ENCODE assay signal across 20 cellular contexts in the genomic region with DNA sequence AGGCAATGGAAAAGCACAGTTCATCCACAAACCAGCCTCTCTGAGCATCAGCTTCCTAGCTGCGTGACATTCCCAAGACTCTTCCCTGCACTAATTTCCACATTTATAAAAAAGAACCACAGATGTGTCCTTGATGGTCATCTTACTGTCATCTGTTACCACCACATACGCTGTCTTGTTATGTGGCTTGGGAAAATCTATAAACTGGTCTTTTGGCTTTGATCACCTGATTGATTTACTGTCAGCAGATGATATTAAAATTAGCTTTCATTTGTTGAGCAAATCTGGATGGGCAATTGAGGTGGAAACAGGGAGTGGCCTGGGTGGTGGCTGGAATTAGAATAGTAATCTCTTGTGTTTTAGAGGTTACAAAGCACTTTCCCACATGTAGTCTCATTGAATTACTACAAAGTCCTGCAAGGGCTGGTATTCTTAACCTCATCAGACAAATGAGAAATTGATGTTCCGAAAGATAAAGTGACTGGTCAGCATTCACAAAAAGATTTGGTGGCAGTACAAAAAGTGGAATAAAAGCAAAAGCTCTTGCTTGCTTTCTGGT.
DNase-seq lines count a peak whose midpoint lies in the region; ATAC-seq and TF ChIP-seq lines count a peak whose summit lies in the region.
"Had no signal": no experiment of that assay in that cellular context is flagged by ENCODE, and none has a peak within 500 bp of the region (broad histone marks: within the 10 kb centered on the region; RNA-seq: fewer than 3 reads in every experiment).

No MANE protein-coding gene starts in this region.

- peaks cover 2% of the 10 kb centered on the region for H3K36me3 Mint-ChIP-seq in activated naive CD8-positive, alpha-beta T cell
- H3K36me3 Mint-ChIP-seq in activated naive CD8-positive, alpha-beta T cell treated with anti-CD3 and anti-CD28 coated beads, Interleukin-2, amount 50 U/mL, for 24 hours (ENCODE audit: low read depth): no peaks in the 10 kb centered on the region
- peaks cover 8% of the 10 kb centered on the region for H3K36me3 Mint-ChIP-seq in effector memory CD8-positive, alpha-beta T cell (ENCODE audit: insufficient read depth)
- H3K36me3 Mint-ChIP-seq: stimulated activated memory B cell treated with anti-CD40 and anti-IgM and Interleukin-4, amounts not matched to agents 10 μg/mL and 1 μg/mL and 100 μg/mL, for 72 hours had no signal

- no peaks in the 10 kb centered on the region for H3K9me3 Mint-ChIP-seq in activated naive CD8-positive, alpha-beta T cell (ENCODE audit: low read depth)
- H3K9me3 Mint-ChIP-seq in activated naive CD8-positive, alpha-beta T cell treated with anti-CD3 and anti-CD28 coated beads, Interleukin-2, amount 50 U/mL, for 24 hours: no peaks in the 10 kb centered on the region
- H3K9me3 Mint-ChIP-seq in effector memory CD8-positive, alpha-beta T cell: no peaks in the 10 kb centered on the region
- H3K9me3 Mint-ChIP-seq: activated T-helper 2 cell treated with anti-CD3 and anti-CD28 coated beads, Interferon-gamma antibody, Interleukin-2, Interleukin-4, amounts not matched to agents 10 μg/mL and 5 μg/mL and 100 μg/mL, durations not matched to agents 14 hours and 24 hours and 36 hours; stimulated activated memory B cell treated with anti-CD40 and anti-IgM and Interleukin-4, amounts not matched to agents 10 μg/mL and 1 μg/mL and 100 μg/mL, for 72 hours had no signal

- no peak for TF ChIP-seq POLR2A in gastrocnemius medialis (IDR thresholded peaks at IDR 0.05)

- H3K4me3 ChIP-seq in MM.1S (ENCODE audit: low read length): no peak overlapping the region
- H3K4me3 ChIP-seq in gastrocnemius medialis: no peak overlapping the region

- TF ChIP-seq CTCF in MM.1S (IDR thresholded peaks at IDR 0.05; ENCODE audit: low read length) (no peak), gastrocnemius medialis (IDR thresholded peaks at IDR 0.05 in 4 of 5, conservative IDR thresholded peaks at IDR 0.05 in 1 of 5) (no peak)

- peak overlapping the region; percentile 52 for H3K27ac Mint-ChIP-seq in activated naive CD8-positive, alpha-beta T cell
- H3K27ac Mint-ChIP-seq in activated naive CD8-positive, alpha-beta T cell treated with anti-CD3 and anti-CD28 coated beads, Interleukin-2, amount 50 U/mL, for 24 hours: no peak overlapping the region
- H3K27ac Mint-ChIP-seq in effector memory CD8-positive, alpha-beta T cell: peak overlapping the region; percentile 72 to 95
- H3K27ac Mint-ChIP-seq: activated T-helper 2 cell treated with anti-CD3 and anti-CD28 coated beads, Interferon-gamma antibody, Interleukin-2, Interleukin-4, amounts not matched to agents 10 μg/mL and 5 μg/mL and 100 μg/mL, durations not matched to agents 14 hours and 24 hours and 36 hours had no signal

- intact Hi-C loops in gastrocnemius medialis (cut with DNase I; ENCODE audit: low total_unique reads): no loop called here

- no peaks in the 10 kb centered on the region for H3F3A ChIP-seq in MM.1S (ENCODE audit: insufficient read depth, low read length)

- no peak for ATAC-seq in activated naive CD8-positive, alpha-beta T cell treated with anti-CD3 and anti-CD28 coated beads, Interleukin-2, amount 50 U/mL, for 24 hours
- ATAC-seq in effector memory CD8-positive, alpha-beta T cell (replicated peaks): no peak
- no peak for ATAC-seq in gastrocnemius medialis
- ATAC-seq in HG03095 (IDR thresholded peaks at IDR 0.05; ENCODE audit: unreplicated experiment): no peak
- ATAC-seq: left cardiac atrium; stimulated activated memory B cell treated with anti-CD40 and anti-IgM and Interleukin-4, amounts not matched to agents 10 μg/mL and 1 μg/mL and 100 μg/mL, for 72 hours had no signal

- no peak overlapping the region for H3K9ac ChIP-seq in MM.1S (ENCODE audit: low read length)

- H4K20me1 ChIP-seq in MM.1S (ENCODE audit: insufficient read depth, low read length): no peaks in the 10 kb centered on the region

- no peak overlapping the region for H3K4me2 ChIP-seq in MM.1S (ENCODE audit: low read depth, low read length)

- H3K9me2 ChIP-seq in MM.1S (replicated peaks; ENCODE audit: insufficient read depth, low read length): no peaks in the 10 kb centered on the region

- no peaks in the 10 kb centered on the region for H3K9me3 ChIP-seq in MM.1S (replicated peaks; ENCODE audit: insufficient read depth, low read length)
- no peaks in the 10 kb centered on the region for H3K9me3 ChIP-seq in gastrocnemius medialis
- H3K9me3 ChIP-seq: esophagus muscularis mucosa, right atrium auricular region had no signal

- in situ Hi-C loops in gastrocnemius medialis (cut with MboI; ENCODE audit: low sequenced_read_pairs in 4 of 4): no loop called here

- H3K36me3 ChIP-seq in MM.1S (replicated peaks; ENCODE audit: insufficient read depth, low read length) (no peaks in the 10 kb centered on the region), gastrocnemius medialis (no peaks in the 10 kb centered on the region)
- H3K36me3 ChIP-seq: esophagus muscularis mucosa, right atrium auricular region, WERI-Rb-1 had no signal

- DNase-seq in activated naive CD8-positive, alpha-beta T cell treated with anti-CD3 and anti-CD28 coated beads, Interleukin-2, amount 50 U/mL, for 24 hours: no peak
- no peak for DNase-seq in MM.1S
- DNase-seq in effector memory CD8-positive, alpha-beta T cell: no peak
- no peak for DNase-seq in gastrocnemius medialis
- DNase-seq in caudate nucleus (lab: John Stamatoyannopoulos, UW): no peak
- DNase-seq in ureter (ENCODE audit: low spot score): no peak
- DNase-seq: activated CD8-positive, alpha-beta memory T cell treated with anti-CD3 and anti-CD28 coated beads for 24 hours; amygdala; cerebellar nuclear complex; COR-L47; left cardiac atrium; NCI-H1417; SHP77 treated with DMSO at 0.1 percent for 48 hours; WERI-Rb-1 had no signal

- peaks cover 33% of the 10 kb centered on the region for H3K4me1 Mint-ChIP-seq in activated naive CD8-positive, alpha-beta T cell (ENCODE audit: low read depth)
- H3K4me1 Mint-ChIP-seq in activated naive CD8-positive, alpha-beta T cell treated with anti-CD3 and anti-CD28 coated beads, Interleukin-2, amount 50 U/mL, for 24 hours: peaks cover 41% of the 10 kb centered on the region
- peaks cover 22 to 29% of the 10 kb centered on the region in 2 donors for H3K4me1 Mint-ChIP-seq in effector memory CD8-positive, alpha-beta T cell (ENCODE audit: low read depth in 2 of 2)

- no peaks in the 10 kb centered on the region for H3K79me2 ChIP-seq in MM.1S (ENCODE audit: low read length)

- no peaks in the 10 kb centered on the region for H3K27me3 ChIP-seq in MM.1S (replicated peaks; ENCODE audit: insufficient read depth, low read length)
- no peaks in the 10 kb centered on the region for H3K27me3 ChIP-seq in gastrocnemius medialis
- H3K27me3 ChIP-seq: esophagus muscularis mucosa, right atrium auricular region had no signal

- H3K4me1 ChIP-seq in MM.1S (ENCODE audit: low read length): peaks cover 60% of the 10 kb centered on the region
- H3K4me1 ChIP-seq in gastrocnemius medialis: peaks cover 43% of the 10 kb centered on the region in 2 donors

- no peaks in the 10 kb centered on the region for H3K27me3 Mint-ChIP-seq in activated naive CD8-positive, alpha-beta T cell
- no peaks in the 10 kb centered on the region for H3K27me3 Mint-ChIP-seq in activated naive CD8-positive, alpha-beta T cell treated with anti-CD3 and anti-CD28 coated beads, Interleukin-2, amount 50 U/mL, for 24 hours
- no peaks in the 10 kb centered on the region for H3K27me3 Mint-ChIP-seq in effector memory CD8-positive, alpha-beta T cell
- H3K27me3 Mint-ChIP-seq: stimulated activated memory B cell treated with anti-CD40 and anti-IgM and Interleukin-4, amounts not matched to agents 10 μg/mL and 1 μg/mL and 100 μg/mL, for 72 hours had no signal

- peak overlapping the region; percentile 66 for H2AFZ ChIP-seq in MM.1S (ENCODE audit: low read length)

- peak overlapping the region; percentile 2 for H3K4me3 Mint-ChIP-seq in activated naive CD8-positive, alpha-beta T cell
- no peak overlapping the region for H3K4me3 Mint-ChIP-seq in activated naive CD8-positive, alpha-beta T cell treated with anti-CD3 and anti-CD28 coated beads, Interleukin-2, amount 50 U/mL, for 24 hours
- H3K4me3 Mint-ChIP-seq in effector memory CD8-positive, alpha-beta T cell: peak overlapping the region; percentile 25 to 53
- H3K4me3 Mint-ChIP-seq: stimulated activated memory B cell treated with anti-CD40 and anti-IgM and Interleukin-4, amounts not matched to agents 10 μg/mL and 1 μg/mL and 100 μg/mL, for 72 hours had no signal

- H3K27ac ChIP-seq in MM.1S (ENCODE audit: low read length): no peak overlapping the region
- H3K27ac ChIP-seq in gastrocnemius medialis: peak overlapping the region; percentile 74 to 86 (median 82)
- H3K27ac ChIP-seq in caudate nucleus (ENCODE audit: low read depth, low read length): no peak overlapping the region
- H3K27ac ChIP-seq: esophagus muscularis mucosa, WERI-Rb-1 had no signal

Comparison
In these comparisons a context has a peak if more than half of its experiments do, and no peak if none do; other contexts are left out.
1. H3K27ac ChIP-seq: peak in gastrocnemius medialis (4 of 4); none in MM.1S (single experiment) and caudate nucleus (single experiment).